In the genomic region with DNA sequence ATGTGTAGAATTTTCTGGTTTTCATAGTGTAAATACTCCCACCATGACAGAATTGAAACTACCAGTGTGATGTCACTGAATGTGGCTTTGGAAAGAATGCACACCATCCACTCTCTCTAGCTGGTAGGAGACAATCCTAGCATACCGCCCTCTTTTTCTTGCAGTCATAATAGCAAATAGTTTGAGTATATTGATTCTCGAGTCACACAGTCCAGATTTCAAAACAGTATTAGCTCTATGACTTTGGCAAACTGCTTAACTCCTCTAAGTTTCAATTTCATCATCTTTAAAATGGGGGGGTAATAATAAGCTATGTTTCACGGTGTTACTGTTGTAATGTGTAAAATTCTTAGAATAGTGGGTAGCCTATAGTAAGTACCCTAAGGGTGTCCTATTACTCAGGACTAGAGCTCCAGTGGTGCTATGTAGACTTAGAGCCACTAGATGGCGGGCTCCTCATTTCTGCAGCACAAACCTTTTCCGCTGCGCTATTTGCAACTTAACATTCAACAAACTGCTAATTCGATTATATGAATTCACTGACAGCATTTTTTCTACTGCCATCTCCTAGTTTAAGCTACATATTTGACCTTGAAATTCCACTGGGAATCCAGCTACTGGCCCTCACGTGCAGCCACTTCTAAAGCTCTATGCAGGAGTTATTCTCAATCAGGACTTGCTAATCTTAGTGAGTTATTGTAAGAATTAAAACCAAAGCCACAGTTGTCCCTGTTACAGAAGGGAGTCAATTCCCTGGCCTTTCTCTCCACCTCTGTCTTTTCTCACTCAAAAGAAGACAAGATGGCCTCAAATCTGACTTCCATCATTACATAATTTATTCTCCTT, we compare ENCODE assay signal across 8 cellular contexts. TPM values are rescaled to one million over a fixed set of nuclear protein-coding genes. Genes with fewer than 3 reads are reported as not detected.
DNase-seq lines count a peak whose midpoint lies in the region; ATAC-seq and TF ChIP-seq lines count a peak whose summit lies in the region.

No MANE protein-coding gene starts in this region.

- H3K9me3 Mint-ChIP-seq in activated T-cell treated with anti-CD3 and anti-CD28 coated beads, Interleukin-2, amount 50 U/mL, for 4 hours = peaks cover 20% of the 10 kb centered on the region

- H3K27ac ChIP-seq in neuronal stem cell (replicated peaks; ENCODE audit: low read length) = no peak overlapping the region
- H3K27ac ChIP-seq in suprapubic skin = peak overlapping the region; percentile 13

- H3K27me3 ChIP-seq in neuronal stem cell (ENCODE audit: control insufficient read depth in 3 of 3, insufficient read depth in 3 of 3, low read depth in 1 of 3, low read length in 3 of 3) (peaks cover 0 to 3% (median 0%) of the 10 kb centered on the region in 3 experiments), suprapubic skin (no peaks in the 10 kb centered on the region)

- H2BK5ac ChIP-seq in neuronal stem cell (ENCODE audit: low read length) = no peak overlapping the region

- no peaks in the 10 kb centered on the region for H3K79me1 ChIP-seq in neuronal stem cell (ENCODE audit: low read depth, low read length)

- H2AK5ac ChIP-seq in neuronal stem cell (ENCODE audit: low read depth, low read length) = no peak overlapping the region

- TF ChIP-seq CTCF in fibroblast of pulmonary artery (IDR thresholded peaks at IDR 0.05; ENCODE audit: low read length, missing control alignments) (peak; percentile 92), suprapubic skin (IDR thresholded peaks at IDR 0.05) (peak; percentile 87 to 88)

- no peak overlapping the region for H3K4me3 Mint-ChIP-seq in activated T-cell treated with anti-CD3 and anti-CD28 coated beads, Interleukin-2, amount 50 U/mL, for 4 hours

- no peak for TF ChIP-seq EP300 in suprapubic skin (IDR thresholded peaks at IDR 0.05)

- H3K9me3 ChIP-seq in neuronal stem cell (replicated peaks in 1 of 2; ENCODE audit: control insufficient read depth in 2 of 2, insufficient read depth in 1 of 2, low read depth in 1 of 2, low read length in 2 of 2) (peaks cover 0 to 5% of the 10 kb centered on the region in 2 donors), suprapubic skin (peaks cover 3% of the 10 kb centered on the region)

- H2BK120ac ChIP-seq in neuronal stem cell (ENCODE audit: low read depth, low read length) = no peak overlapping the region

- no peak overlapping the region for H3K4me2 ChIP-seq in neuronal stem cell (ENCODE audit: insufficient read depth, low read length, poor library complexity, severe bottlenecking)

- H3K14ac ChIP-seq in neuronal stem cell (ENCODE audit: low read length) = no peak overlapping the region

- DNase-seq in DMS53 (lab: John Stamatoyannopoulos, UW) (peak; percentile 88), HuH-7.5 (ENCODE audit: low spot score) (peak; percentile 13), OCI-M1 (lab: John Stamatoyannopoulos, UW) (peak; percentile 67), fibroblast of pulmonary artery (ENCODE audit: low read depth) (peak; percentile 89), neuronal stem cell (ENCODE audit: low spot score) (peak; percentile 63), suprapubic skin (ENCODE audit: low spot score in 2 of 2) (peak in 1 of 2 donors; percentile 72)
- peak; percentile 63 for DNase-seq in activated T-cell treated with anti-CD3 and anti-CD28 coated beads, Interleukin-2, amount 50 U/mL, for 4 hours

- H2AFZ ChIP-seq in neuronal stem cell (ENCODE audit: low read length) = peak overlapping the region; percentile 49

- no peak overlapping the region for H3K18ac ChIP-seq in neuronal stem cell (ENCODE audit: low read length)

- peaks cover 15% of the 10 kb centered on the region for H3K27me3 Mint-ChIP-seq in activated T-cell treated with anti-CD3 and anti-CD28 coated beads, Interleukin-2, amount 50 U/mL, for 4 hours (ENCODE audit: low read depth)

- H3K23ac ChIP-seq in neuronal stem cell (ENCODE audit: low read depth, low read length, poor library complexity) = no peak overlapping the region

- no peak overlapping the region for H2BK15ac ChIP-seq in neuronal stem cell (ENCODE audit: low read length)

- no CpG with 5 or more reads among the region's 8 CpGs for WGBS in neuronal stem cell (ENCODE audit: extremely low coverage in 2 of 2, insufficient read length in 2 of 2, insufficient replicate concordance in 1 of 2), 2 donors
- WGBS in suprapubic skin = 12% methylated on average over 8 of the region's 8 CpGs

- ATAC-seq in GM21447 (IDR thresholded peaks at IDR 0.05; ENCODE audit: unreplicated experiment) = peak; percentile 90
- ATAC-seq in activated T-cell treated with anti-CD3 and anti-CD28 coated beads, Interleukin-2, amount 50 U/mL, for 4 hours = peak; percentile 76 to 82

- H3K4me3 ChIP-seq in fibroblast of pulmonary artery (replicated peaks; ENCODE audit: low read depth, low read length) = no peak overlapping the region
- H3K4me3 ChIP-seq in neuronal stem cell (ENCODE audit: low read length in 2 of 2) = no peak overlapping the region
- no peak overlapping the region for H3K4me3 ChIP-seq in suprapubic skin

- no peak overlapping the region for H4K8ac ChIP-seq in neuronal stem cell (ENCODE audit: low read depth, low read length)

- H3K4me1 ChIP-seq in neuronal stem cell (ENCODE audit: control insufficient read depth in 2 of 2, insufficient read depth in 1 of 2, low read depth in 1 of 2, low read length in 2 of 2) (peaks cover 1 to 9% of the 10 kb centered on the region in 2 donors), suprapubic skin (peaks cover 4% of the 10 kb centered on the region)

- H2BK12ac ChIP-seq in neuronal stem cell (ENCODE audit: low read length) = no peak overlapping the region

- H3K4ac ChIP-seq in neuronal stem cell (ENCODE audit: low read length) = no peak overlapping the region

- H3K36me3 ChIP-seq in neuronal stem cell (replicated peaks in 1 of 2; ENCODE audit: control insufficient read depth in 2 of 2, insufficient read depth in 2 of 2, low read length in 2 of 2) (no peaks in the 10 kb centered on the region), suprapubic skin (no peaks in the 10 kb centered on the region)

- no peak for TF ChIP-seq POLR2A in suprapubic skin (IDR thresholded peaks at IDR 0.05)

- H3K9ac ChIP-seq in neuronal stem cell (ENCODE audit: low read depth, low read length, poor library complexity) = no peak overlapping the region

- peaks cover 11% of the 10 kb centered on the region for H3K36me3 Mint-ChIP-seq in activated T-cell treated with anti-CD3 and anti-CD28 coated beads, Interleukin-2, amount 50 U/mL, for 4 hours (ENCODE audit: insufficient read depth)

- no peak overlapping the region for H4K91ac ChIP-seq in neuronal stem cell (ENCODE audit: low read depth, low read length, poor library complexity)

- peaks cover 24% of the 10 kb centered on the region for H3K4me1 Mint-ChIP-seq in activated T-cell treated with anti-CD3 and anti-CD28 coated beads, Interleukin-2, amount 50 U/mL, for 4 hours (ENCODE audit: low read depth)

RNA-seq across cellular contexts. Expression of a gene that starts 18.7 kb away (rescaled TPM):
- not detected for total RNA-seq in activated T-cell treated with anti-CD3 and anti-CD28 coated beads, Interleukin-2, amount 50 U/mL, for 4 hours
- not detected for polyA plus RNA-seq in neuronal stem cell (2013, experiment 1 of 2)
- polyA plus RNA-seq in neuronal stem cell (2013, experiment 2 of 2) = not detected
- not detected for total RNA-seq in suprapubic skin

RNA-seq across cellular contexts. Expression of a gene that starts 22.7 kb away (rescaled TPM):
- total RNA-seq in activated T-cell treated with anti-CD3 and anti-CD28 coated beads, Interleukin-2, amount 50 U/mL, for 4 hours = 10 to 100 TPM; 90.4 to 97.2 (median 96.5) TPM
- polyA plus RNA-seq in neuronal stem cell (2013, experiment 1 of 2) = 46.1 TPM
- 47.0 TPM for polyA plus RNA-seq in neuronal stem cell (2013, experiment 2 of 2)
- total RNA-seq in suprapubic skin = 100 to 1,000 TPM; 136 to 177 (median 166) TPM

RNA-seq across cellular contexts. Expression of a gene that starts 44.2 kb away (rescaled TPM):
- under 1 TPM in 2 of 3 donors, not detected in 1; 0.19 to 0.32 TPM for total RNA-seq in activated T-cell treated with anti-CD3 and anti-CD28 coated beads, Interleukin-2, amount 50 U/mL, for 4 hours
- polyA plus RNA-seq in neuronal stem cell (2013, experiment 1 of 2) = 4.3 TPM
- 4.0 TPM for polyA plus RNA-seq in neuronal stem cell (2013, experiment 2 of 2)
- 10 to 100 TPM in 2 of 4 donors, 1 to 10 TPM in 2; 3.3 to 11.0 (median 8.1) TPM for total RNA-seq in suprapubic skin

RNA-seq across cellular contexts. Expression of a gene that starts 47.6 kb away (rescaled TPM):
- total RNA-seq in activated T-cell treated with anti-CD3 and anti-CD28 coated beads, Interleukin-2, amount 50 U/mL, for 4 hours = 10 to 100 TPM; 82.2 to 90.5 (median 88.6) TPM
- 20.7 TPM for polyA plus RNA-seq in neuronal stem cell (2013, experiment 1 of 2)
- polyA plus RNA-seq in neuronal stem cell (2013, experiment 2 of 2) = 21.7 TPM
- total RNA-seq in suprapubic skin = 10 to 100 TPM; 13.7 to 36.5 (median 25.3) TPM

RNA-seq across cellular contexts. Expression of a gene that starts 57.3 kb away (rescaled TPM):
- total RNA-seq in activated T-cell treated with anti-CD3 and anti-CD28 coated beads, Interleukin-2, amount 50 U/mL, for 4 hours = not detected
- not detected for polyA plus RNA-seq in neuronal stem cell (2013, experiment 1 of 2)
- not detected for polyA plus RNA-seq in neuronal stem cell (2013, experiment 2 of 2)
- not detected for total RNA-seq in suprapubic skin
